26 cellular contexts compared by ENCODE assay signal in the genomic region with DNA sequence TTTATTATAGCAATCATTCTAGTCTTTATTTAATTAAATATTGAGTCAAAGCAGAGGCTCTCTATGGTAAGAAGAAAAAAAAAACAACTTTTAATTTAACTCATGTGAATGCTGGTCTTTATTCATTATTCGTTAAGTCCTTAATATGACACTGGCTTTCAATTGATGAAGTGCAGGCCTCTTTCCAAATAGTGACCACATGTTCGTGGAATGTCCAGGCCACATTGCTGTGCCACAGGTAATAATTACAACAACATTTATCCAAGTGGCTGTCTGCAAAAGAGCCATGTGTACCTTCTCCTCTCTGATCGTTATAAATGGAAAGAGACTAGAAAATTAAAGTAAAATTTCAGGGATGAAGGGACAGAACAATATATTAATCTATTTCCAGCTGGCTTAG.
"Had no signal": no experiment of that assay in that cellular context is flagged by ENCODE, and none has a peak within 500 bp of the region (broad histone marks: within the 10 kb centered on the region; RNA-seq: fewer than 3 reads in every experiment).

No MANE protein-coding gene starts in this region.

- DNase-seq: activated CD4-positive, alpha-beta memory T cell treated with anti-CD3 and anti-CD28 coated beads for 36 hours; activated CD4-positive, alpha-beta T cell treated with anti-CD3 and anti-CD28 coated beads for 36 hours; activated CD4-positive, alpha-beta T cell treated with anti-CD3 and anti-CD28 coated beads, Interleukin-2, amount 10 ng/mL, durations not matched to agents 24 days and 14 days; activated CD4-positive, CD25-positive, alpha-beta regulatory T cell; activated CD4-positive, CD25-positive, alpha-beta regulatory T cell treated with anti-CD3 and anti-CD28 coated beads, Interleukin-2, amount 50 U/mL, for 72 hours; activated CD8-positive, alpha-beta memory T cell treated with anti-CD3 and anti-CD28 coated beads, Interleukin-2, amount 10 ng/mL, durations not matched to agents 7 days and 5 days; activated CD8-positive, alpha-beta memory T cell treated with anti-CD3 and anti-CD28 coated beads, Interleukin-2, amount 50 U/mL, for 4 hours; activated CD8-positive, alpha-beta T cell treated with anti-CD3 and anti-CD28 coated beads, Interleukin-2, amount 10 ng/mL, durations not matched to agents 7 days and 5 days; activated gamma-delta T cell; activated naive CD4-positive, alpha-beta T cell; activated naive CD4-positive, alpha-beta T cell treated with anti-CD3 and anti-CD28 coated beads, Interleukin-2, amount 10 ng/mL, durations not matched to agents 7 days and 5 days; activated naive CD8-positive, alpha-beta T cell treated with anti-CD3 and anti-CD28 coated beads, Interleukin-2, amount 10 ng/mL, durations not matched to agents 7 days and 5 days; activated T-cell treated with anti-CD3 and anti-CD28 coated beads, Interleukin-2, amount 50 U/mL, for 1 hour; activated T-cell treated with anti-CD3 and anti-CD28 coated beads, Interleukin-2, amount 50 U/mL, for 48 hours; central memory CD4-positive, alpha-beta T cell; cerebellar nuclear complex; colonic mucosa; effector CD8-positive, alpha-beta T cell; foreskin fibroblast; head of caudate nucleus; T-helper 2 cell had no signal

- H3K27me3 ChIP-seq: ascending aorta, breast epithelium, cardiac muscle cell, colonic mucosa had no signal

- H3K36me3 ChIP-seq: ascending aorta, breast epithelium, cardiac muscle cell, colonic mucosa had no signal

- H3K4me1 ChIP-seq: ascending aorta, breast epithelium, colonic mucosa had no signal

- H3K4me3 ChIP-seq: ascending aorta, breast epithelium, cardiac muscle cell, colonic mucosa had no signal

- H3K9me3 ChIP-seq: ascending aorta, breast epithelium, colonic mucosa had no signal

- ATAC-seq: activated CD4-positive, alpha-beta T cell treated with anti-CD3 and anti-CD28 coated beads for 36 hours; activated CD8-positive, alpha-beta memory T cell treated with anti-CD3 and anti-CD28 coated beads, Interleukin-2, amount 10 ng/mL, durations not matched to agents 7 days and 5 days; activated CD8-positive, alpha-beta T cell treated with anti-CD3 and anti-CD28 coated beads, Interleukin-2, amount 10 ng/mL, durations not matched to agents 7 days and 5 days; activated naive CD4-positive, alpha-beta T cell treated with anti-CD3 and anti-CD28 coated beads, Interleukin-2, amount 50 U/mL, for 72 hours; esophagus mucosa had no signal
